Comparison of ENCODE assay signal across 24 cellular contexts in genomic region chr10:782751-783648, GRCh38.
DNase-seq lines count a peak whose midpoint lies in the region; ATAC-seq and TF ChIP-seq lines count a peak whose summit lies in the region.
"Had no signal": no experiment of that assay in that cellular context is flagged by ENCODE, and none has a peak within 500 bp of the region (broad histone marks: within the 10 kb centered on the region; RNA-seq: fewer than 3 reads in every experiment).

No MANE protein-coding gene starts in this region.

- peaks cover 0 to 10% of the 10 kb centered on the region in 2 donors for H3K4me1 ChIP-seq in right atrium auricular region
- no peaks in the 10 kb centered on the region for H3K4me1 ChIP-seq in colonic mucosa
- H3K4me1 ChIP-seq in vagina = peaks cover 10% of the 10 kb centered on the region
- H3K4me1 ChIP-seq: breast epithelium had no signal

- no peak for TF ChIP-seq POLR2A in vagina (IDR thresholded peaks at IDR 0.05)

- peak; percentile 42 for DNase-seq in right atrium auricular region (ENCODE audit: low spot score)
- no peak for DNase-seq in cardiac septum (ENCODE audit: low spot score)
- DNase-seq in colonic mucosa = peak; percentile 13
- DNase-seq in vagina (ENCODE audit: extremely low spot score in 2 of 2) = peak; percentile 74 to 77
- DNase-seq: activated gamma-delta T cell; dermis blood vessel endothelial cell; DMS153; hippocampal formation; mesenchymal stem cell; NCI-H1105 treated with DMSO at 0.1 percent for 48 hours; NCI-H2107; NCI-H524; RPMI8226; stimulated activated CD4-positive, alpha-beta T cell treated with anti-CD3 and anti-CD28 coated beads, Interleukin-2, amount 100 ng/mL, for 24 hours; stimulated activated naive B cell treated with anti-CD40 and anti-IgM and Interleukin-4, amounts not matched to agents 10 μg/mL and 1 μg/mL and 100 μg/mL, for 72 hours had no signal

- intact Hi-C loops in cardiac septum (cut with DNase I) (loop anchor here (10.0 kb wide), 1 partner anchor 198 kb away; no protein-coding TSS in a partner anchor), colonic mucosa (cut with DNase I) (no loop called here), vagina (cut with DNase I) (loop anchor here (10.0 kb wide), 2 partner anchors 208 to 278 kb away; no protein-coding TSS in a partner anchor)

- ATAC-seq in HG03025 (IDR thresholded peaks at IDR 0.05; ENCODE audit: low FRiP score, unreplicated experiment) (no peak), HG03442 (IDR thresholded peaks at IDR 0.05; ENCODE audit: unreplicated experiment) (no peak), HG03135 (IDR thresholded peaks at IDR 0.05; ENCODE audit: unreplicated experiment) (no peak)
- ATAC-seq: activated CD4-positive, CD25-positive, alpha-beta regulatory T cell treated with anti-CD3 and anti-CD28 coated beads, Interleukin-2, amount 50 U/mL, for 24 hours; naive thymus-derived CD8-positive, alpha-beta T cell; stimulated activated naive B cell treated with anti-CD40 and anti-IgM and Interleukin-4, amounts not matched to agents 10 μg/mL and 1 μg/mL and 100 μg/mL, for 72 hours had no signal

- H3K27ac ChIP-seq in right atrium auricular region = no peak overlapping the region
- no peak overlapping the region for H3K27ac ChIP-seq in colonic mucosa
- no peak overlapping the region for H3K27ac ChIP-seq in vagina
- H3K27ac ChIP-seq: breast epithelium, thoracic aorta had no signal

- peaks cover 29% of the 10 kb centered on the region for H3K27me3 Mint-ChIP-seq in nephron (ENCODE audit: low read depth)

- H3K36me3 Mint-ChIP-seq in nephron (ENCODE audit: low read depth) = no peaks in the 10 kb centered on the region
- H3K36me3 Mint-ChIP-seq: naive thymus-derived CD8-positive, alpha-beta T cell; stimulated activated naive B cell treated with anti-CD40 and anti-IgM and Interleukin-4, amounts not matched to agents 10 μg/mL and 1 μg/mL and 100 μg/mL, for 72 hours had no signal

- H3K4me3 Mint-ChIP-seq in nephron = peak overlapping the region in 2 of 3 experiments; percentile 13 to 23
- H3K4me3 Mint-ChIP-seq: CD4-positive, alpha-beta T cell; stimulated activated naive B cell treated with anti-CD40 and anti-IgM and Interleukin-4, amounts not matched to agents 10 μg/mL and 1 μg/mL and 100 μg/mL, for 72 hours had no signal

- peaks cover 4% of the 10 kb centered on the region for H3K4me1 Mint-ChIP-seq in nephron
- H3K4me1 Mint-ChIP-seq: stimulated activated naive B cell treated with anti-CD40 and anti-IgM and Interleukin-4, amounts not matched to agents 10 μg/mL and 1 μg/mL and 100 μg/mL, for 72 hours had no signal

- H3K9me3 Mint-ChIP-seq in nephron = peaks cover 3% of the 10 kb centered on the region
- H3K9me3 Mint-ChIP-seq: CD4-positive, alpha-beta T cell had no signal

- no peaks in the 10 kb centered on the region for H3K9me3 ChIP-seq in right atrium auricular region
- no peaks in the 10 kb centered on the region for H3K9me3 ChIP-seq in colonic mucosa
- no peaks in the 10 kb centered on the region for H3K9me3 ChIP-seq in vagina
- H3K9me3 ChIP-seq: breast epithelium, thoracic aorta had no signal

- H3K4me3 ChIP-seq in right atrium auricular region (no peak overlapping the region), colonic mucosa (no peak overlapping the region), vagina (no peak overlapping the region)
- H3K4me3 ChIP-seq: breast epithelium, thoracic aorta had no signal

- H3K27me3 ChIP-seq in right atrium auricular region (no peaks in the 10 kb centered on the region), colonic mucosa (peaks cover 6% of the 10 kb centered on the region), vagina (no peaks in the 10 kb centered on the region)
- H3K27me3 ChIP-seq: breast epithelium had no signal

- TF ChIP-seq CTCF in right atrium auricular region (IDR thresholded peaks at IDR 0.05) (no peak), colonic mucosa (IDR thresholded peaks at IDR 0.05) (no peak), nephron (IDR thresholded peaks at IDR 0.05; ENCODE audit: unreplicated experiment in 3 of 3) (no peak), vagina (IDR thresholded peaks at IDR 0.05) (no peak)

- no peak overlapping the region for H3K27ac Mint-ChIP-seq in nephron
- H3K27ac Mint-ChIP-seq: CD4-positive, alpha-beta T cell; stimulated activated naive B cell treated with anti-CD40 and anti-IgM and Interleukin-4, amounts not matched to agents 10 μg/mL and 1 μg/mL and 100 μg/mL, for 72 hours had no signal

- H3K36me3 ChIP-seq in right atrium auricular region (no peaks in the 10 kb centered on the region), colonic mucosa (no peaks in the 10 kb centered on the region), vagina (no peaks in the 10 kb centered on the region)
- H3K36me3 ChIP-seq: breast epithelium, thoracic aorta had no signal

- H3K9ac ChIP-seq in colonic mucosa (ENCODE audit: low read depth in 2 of 2, low read length in 2 of 2) = no peak overlapping the region
